23 cellular contexts compared by ENCODE assay signal in genomic region chr16:4806280-4806679, GRCh38. TPM values are rescaled to one million over a fixed set of nuclear protein-coding genes. Genes with fewer than 3 reads are reported as not detected.
"Had no signal": no experiment of that assay in that cellular context is flagged by ENCODE, and none has a peak within 500 bp of the region (broad histone marks: within the 10 kb centered on the region; RNA-seq: fewer than 3 reads in every experiment).

No MANE protein-coding gene starts in this region.

- DNase-seq: activated CD4-positive, alpha-beta T cell treated with anti-CD3 and anti-CD28 coated beads for 4 hours; activated CD8-positive, alpha-beta memory T cell treated with anti-CD3 and anti-CD28 coated beads, Interleukin-2, amount 50 U/mL, for 48 hours; activated CD8-positive, alpha-beta T cell treated with anti-CD3 and anti-CD28 coated beads, Interleukin-2, amount 10 ng/mL, durations not matched to agents 7 days and 5 days; activated naive CD4-positive, alpha-beta T cell treated with anti-CD3 and anti-CD28 coated beads, Interleukin-2, amount 50 U/mL, for 16 hours; activated naive CD8-positive, alpha-beta T cell treated with anti-CD3 and anti-CD28 coated beads, Interleukin-2, amount 10 ng/mL, durations not matched to agents 7 days and 5 days; activated T-cell treated with anti-CD3 and anti-CD28 coated beads, Interleukin-2, amount 50 U/mL, for 1 hour; adrenal gland; anterior cingulate cortex; central memory CD4-positive, alpha-beta T cell; Kasumi-1; NCI-H1105 treated with DMSO at 0.1 percent for 48 hours; NCI-H1436 treated with DMSO at 0.1 percent for 48 hours; NCI-H187; NCI-H2081; NCI-H524; Peyer's patch; Right ventricle myocardium superior; SJCRH30; SK-N-SH; T-helper 1 cell; WERI-Rb-1 had no signal

- H3K27ac Mint-ChIP-seq: activated CD8-positive, alpha-beta T cell treated with anti-CD3 and anti-CD28 coated beads, Interleukin-2, amount 10 ng/mL, durations not matched to agents 7 days and 5 days; activated naive CD8-positive, alpha-beta T cell treated with anti-CD3 and anti-CD28 coated beads, Interleukin-2, amount 10 ng/mL, durations not matched to agents 7 days and 5 days had no signal

- H3K27me3 Mint-ChIP-seq: activated naive CD8-positive, alpha-beta T cell treated with anti-CD3 and anti-CD28 coated beads, Interleukin-2, amount 10 ng/mL, durations not matched to agents 7 days and 5 days had no signal

- H3K4me2 ChIP-seq: SK-N-SH had no signal

- H3K27ac ChIP-seq: Peyer's patch, SJCRH30 had no signal

- H3K9me3 Mint-ChIP-seq: activated naive CD8-positive, alpha-beta T cell treated with anti-CD3 and anti-CD28 coated beads, Interleukin-2, amount 10 ng/mL, durations not matched to agents 7 days and 5 days had no signal

- ATAC-seq: activated CD4-positive, CD25-positive, alpha-beta regulatory T cell treated with anti-CD3 and anti-CD28 coated beads, Interleukin-2, amount 50 U/mL, for 24 hours; activated CD8-positive, alpha-beta T cell treated with anti-CD3 and anti-CD28 coated beads, Interleukin-2, amount 10 ng/mL, durations not matched to agents 7 days and 5 days had no signal

- H3K9me3 ChIP-seq: adrenal gland, Peyer's patch, SJCRH30, SK-N-SH had no signal

- H3K27me3 ChIP-seq: adrenal gland, Peyer's patch, SJCRH30 had no signal

- H3K4me3 Mint-ChIP-seq: activated CD8-positive, alpha-beta T cell treated with anti-CD3 and anti-CD28 coated beads, Interleukin-2, amount 10 ng/mL, durations not matched to agents 7 days and 5 days; activated naive CD8-positive, alpha-beta T cell treated with anti-CD3 and anti-CD28 coated beads, Interleukin-2, amount 10 ng/mL, durations not matched to agents 7 days and 5 days had no signal

- H3K9ac ChIP-seq: SK-N-SH had no signal

RNA-seq across cellular contexts. Expression of gene SMIM22, which starts 11.1 kb away (rescaled TPM):
- total RNA-seq: activated CD8-positive, alpha-beta T cell treated with anti-CD3 and anti-CD28 coated beads, Interleukin-2, amount 10 ng/mL, durations not matched to agents 7 days and 5 days; activated naive CD8-positive, alpha-beta T cell treated with anti-CD3 and anti-CD28 coated beads, Interleukin-2, amount 10 ng/mL, durations not matched to agents 7 days and 5 days; adrenal gland; Right ventricle myocardium superior; SJCRH30; T-helper 2 cell treated with Interferon-gamma antibody and Interleukin-4, amounts not matched to agents 100 ng/mL and 5 ng/mL, for 36 hours had no signal

RNA-seq across cellular contexts. Expression of gene SEPTIN12, which starts 18.1 kb away (rescaled TPM):
- total RNA-seq: activated CD8-positive, alpha-beta T cell treated with anti-CD3 and anti-CD28 coated beads, Interleukin-2, amount 10 ng/mL, durations not matched to agents 7 days and 5 days; activated naive CD8-positive, alpha-beta T cell treated with anti-CD3 and anti-CD28 coated beads, Interleukin-2, amount 10 ng/mL, durations not matched to agents 7 days and 5 days; adrenal gland; Peyer's patch; Right ventricle myocardium superior; SJCRH30; T-helper 2 cell treated with Interferon-gamma antibody and Interleukin-4, amounts not matched to agents 100 ng/mL and 5 ng/mL, for 36 hours had no signal
